Comparison of ENCODE assay signal across 10 cellular contexts in the genomic region with DNA sequence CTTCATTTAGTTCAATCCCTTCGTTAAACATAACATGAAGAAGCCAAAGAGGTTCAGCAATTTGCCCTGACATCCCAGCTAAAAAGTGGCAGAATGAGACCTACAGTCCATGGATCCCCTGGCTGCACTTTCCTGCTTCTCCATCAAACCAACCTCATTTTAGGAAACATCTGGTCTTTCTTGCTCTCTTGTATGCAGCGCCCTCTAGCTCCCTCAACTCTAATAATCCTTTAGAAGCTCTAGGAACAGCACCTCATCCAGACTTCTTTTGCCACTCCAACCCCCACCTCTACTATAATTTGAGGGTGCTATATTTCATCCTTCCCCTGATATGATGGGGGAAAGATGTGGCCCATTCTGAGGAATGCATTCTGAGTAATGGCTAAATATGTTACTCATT. TPM values are rescaled to one million over a fixed set of nuclear protein-coding genes. Genes with fewer than 3 reads are reported as not detected.
DNase-seq lines count a peak whose midpoint lies in the region; ATAC-seq and TF ChIP-seq lines count a peak whose summit lies in the region.
"Had no signal": no experiment of that assay in that cellular context is flagged by ENCODE, and none has a peak within 500 bp of the region (broad histone marks: within the 10 kb centered on the region; RNA-seq: fewer than 3 reads in every experiment).

No MANE protein-coding gene starts in this region.

- POLR2A ChIA-PET in WTC11 (lab: Charles Lee) = interaction anchor here (0.8 kb wide), 1 partner anchor 22 kb away, joined by 3 read pairs; no protein-coding TSS in a partner anchor

- 27% methylated on average over 2 of the region's 2 CpGs for WGBS in right cardiac atrium
- WGBS in thymus = 27% methylated on average over 2 of the region's 2 CpGs

- H3K27me3 ChIP-seq in right cardiac atrium (ENCODE audit: control insufficient read depth, insufficient read depth) (no peaks in the 10 kb centered on the region), thymus (ENCODE audit: control insufficient read depth, insufficient read depth) (no peaks in the 10 kb centered on the region)
- H3K27me3 ChIP-seq: upper lobe of left lung had no signal

- H3K27ac ChIP-seq in right cardiac atrium (ENCODE audit: low read length) (no peak overlapping the region), thymus (ENCODE audit: low read depth) (peak overlapping the region; percentile 12)
- H3K27ac ChIP-seq: upper lobe of left lung had no signal

- intact Hi-C loops in right cardiac atrium (cut with DNase I) = no loop called here

- peaks cover 3% of the 10 kb centered on the region for H3K36me3 ChIP-seq in thymus (ENCODE audit: control insufficient read depth, insufficient read depth)

- H3K9me3 Mint-ChIP-seq in WTC11 = no peaks in the 10 kb centered on the region
- H3K9me3 Mint-ChIP-seq: IgD-negative memory B cell had no signal

- H3K4me1 Mint-ChIP-seq in WTC11 = peaks cover 2% of the 10 kb centered on the region

- H3K9me3 ChIP-seq in right cardiac atrium (ENCODE audit: control insufficient read depth, low read length) (no peaks in the 10 kb centered on the region), thymus (ENCODE audit: control insufficient read depth) (no peaks in the 10 kb centered on the region)
- H3K9me3 ChIP-seq: upper lobe of left lung had no signal

- H3K4me1 ChIP-seq in right cardiac atrium (ENCODE audit: control insufficient read depth, insufficient read depth, low read length) (no peaks in the 10 kb centered on the region), thymus (ENCODE audit: control insufficient read depth, insufficient read depth, low read length) (no peaks in the 10 kb centered on the region)

- no peaks in the 10 kb centered on the region; the same call in 1 of the 2 replicates for H3K36me3 Mint-ChIP-seq in WTC11
- H3K36me3 Mint-ChIP-seq: IgD-negative memory B cell had no signal

- peak; percentile 85 for ATAC-seq in WTC11
- ATAC-seq in right cardiac atrium = peak; percentile 30 to 48
- no peak for ATAC-seq in omental fat pad (ENCODE audit: low FRiP score)

- H3K4me3 ChIP-seq in LNCaP clone FGC (ENCODE audit: low read depth, low read length) (no peak overlapping the region), right cardiac atrium (ENCODE audit: low read length) (no peak overlapping the region), thymus (ENCODE audit: low read length) (no peak overlapping the region)
- H3K4me3 ChIP-seq: upper lobe of left lung had no signal

- H3K4me3 Mint-ChIP-seq in WTC11 = no peak overlapping the region
- H3K4me3 Mint-ChIP-seq: IgD-negative memory B cell had no signal

- no peak overlapping the region for H3K27ac Mint-ChIP-seq in WTC11
- H3K27ac Mint-ChIP-seq: IgD-negative memory B cell had no signal

- TF ChIP-seq CTCF in LNCaP clone FGC (IDR thresholded peaks at IDR 0.05; ENCODE audit: control insufficient read depth, extremely low read depth, insufficient read depth) (peak; percentile 50), WTC11 (IDR thresholded peaks at IDR 0.05) (no peak; the same call in 1 of the 2 replicates), omental fat pad (IDR thresholded peaks at IDR 0.05) (no peak)

- H3K27me3 Mint-ChIP-seq in WTC11 (ENCODE audit: low read depth) = no peaks in the 10 kb centered on the region
- H3K27me3 Mint-ChIP-seq: IgD-negative memory B cell had no signal

- in situ Hi-C loops in G401 (cut with HindIII; ENCODE audit: low sequenced_read_pairs) = no loop called here

- peak; percentile 69 for DNase-seq in AG08395 (ENCODE audit: low spot score)
- DNase-seq in G401 (ENCODE audit: low spot score) = peak; percentile 25
- DNase-seq in LNCaP clone FGC (ENCODE audit: low read depth) = no peak
- no peak for DNase-seq in WTC11 (ENCODE audit: low spot score)
- DNase-seq in right cardiac atrium = no peak
- no peak for DNase-seq in omental fat pad (ENCODE audit: low spot score)
- DNase-seq in effector CD4-positive, alpha-beta T cell = no peak
- DNase-seq: upper lobe of left lung had no signal

- CTCF ChIA-PET in WTC11 (lab: Charles Lee) = interaction anchor here (0.6 to 2.7 kb wide), 34 partner anchors 8 to 1284 kb away, joined by 3 to 23 read pairs (median 4); a partner anchor contains a TSS

TF ChIP-seq in WTC11, 78 proteins besides CTCF, POLR2A, EP300 and RAD21:
- TF ChIP-seq, protein P1, sequence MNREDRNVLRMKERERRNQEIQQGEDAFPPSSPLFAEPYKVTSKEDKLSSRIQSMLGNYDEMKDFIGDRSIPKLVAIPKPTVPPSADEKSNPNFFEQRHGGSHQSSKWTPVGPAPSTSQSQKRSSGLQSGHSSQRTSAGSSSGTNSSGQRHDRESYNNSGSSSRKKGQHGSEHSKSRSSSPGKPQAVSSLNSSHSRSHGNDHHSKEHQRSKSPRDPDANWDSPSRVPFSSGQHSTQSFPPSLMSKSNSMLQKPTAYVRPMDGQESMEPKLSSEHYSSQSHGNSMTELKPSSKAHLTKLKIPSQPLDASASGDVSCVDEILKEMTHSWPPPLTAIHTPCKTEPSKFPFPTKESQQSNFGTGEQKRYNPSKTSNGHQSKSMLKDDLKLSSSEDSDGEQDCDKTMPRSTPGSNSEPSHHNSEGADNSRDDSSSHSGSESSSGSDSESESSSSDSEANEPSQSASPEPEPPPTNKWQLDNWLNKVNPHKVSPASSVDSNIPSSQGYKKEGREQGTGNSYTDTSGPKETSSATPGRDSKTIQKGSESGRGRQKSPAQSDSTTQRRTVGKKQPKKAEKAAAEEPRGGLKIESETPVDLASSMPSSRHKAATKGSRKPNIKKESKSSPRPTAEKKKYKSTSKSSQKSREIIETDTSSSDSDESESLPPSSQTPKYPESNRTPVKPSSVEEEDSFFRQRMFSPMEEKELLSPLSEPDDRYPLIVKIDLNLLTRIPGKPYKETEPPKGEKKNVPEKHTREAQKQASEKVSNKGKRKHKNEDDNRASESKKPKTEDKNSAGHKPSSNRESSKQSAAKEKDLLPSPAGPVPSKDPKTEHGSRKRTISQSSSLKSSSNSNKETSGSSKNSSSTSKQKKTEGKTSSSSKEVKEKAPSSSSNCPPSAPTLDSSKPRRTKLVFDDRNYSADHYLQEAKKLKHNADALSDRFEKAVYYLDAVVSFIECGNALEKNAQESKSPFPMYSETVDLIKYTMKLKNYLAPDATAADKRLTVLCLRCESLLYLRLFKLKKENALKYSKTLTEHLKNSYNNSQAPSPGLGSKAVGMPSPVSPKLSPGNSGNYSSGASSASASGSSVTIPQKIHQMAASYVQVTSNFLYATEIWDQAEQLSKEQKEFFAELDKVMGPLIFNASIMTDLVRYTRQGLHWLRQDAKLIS (CRISPR knock-in tag; IDR thresholded peaks at IDR 0.05; ENCODE audit: borderline replicate concordance) = no peak
- TF ChIP-seq, protein P2, sequence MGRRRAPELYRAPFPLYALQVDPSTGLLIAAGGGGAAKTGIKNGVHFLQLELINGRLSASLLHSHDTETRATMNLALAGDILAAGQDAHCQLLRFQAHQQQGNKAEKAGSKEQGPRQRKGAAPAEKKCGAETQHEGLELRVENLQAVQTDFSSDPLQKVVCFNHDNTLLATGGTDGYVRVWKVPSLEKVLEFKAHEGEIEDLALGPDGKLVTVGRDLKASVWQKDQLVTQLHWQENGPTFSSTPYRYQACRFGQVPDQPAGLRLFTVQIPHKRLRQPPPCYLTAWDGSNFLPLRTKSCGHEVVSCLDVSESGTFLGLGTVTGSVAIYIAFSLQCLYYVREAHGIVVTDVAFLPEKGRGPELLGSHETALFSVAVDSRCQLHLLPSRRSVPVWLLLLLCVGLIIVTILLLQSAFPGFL (CRISPR knock-in tag; IDR thresholded peaks at IDR 0.05; ENCODE audit: borderline replicate concordance) = no peak

RNA-seq across cellular contexts. Expression of a gene that starts 7.4 kb away (rescaled TPM):
- 0.75 and 2.0 TPM in 2 replicates for total RNA-seq in G401 (2014; rRNA removed; shearing (Covaris generic))
- total RNA-seq in WTC11 (2021) (0.55 to 1.6 TPM (median 0.82 TPM) in 3 replicates), right cardiac atrium (1 to 10 TPM in 3 of 4 donors, under 1 TPM in 1; 0.91 to 2.7 (median 1.1) TPM), omental fat pad (1 to 10 TPM; 2.1 to 2.5 (median 2.4) TPM)
- polyA plus RNA-seq in right cardiac atrium (0.59 TPM), thymus (0.16 TPM)

RNA-seq across cellular contexts. Expression of a gene that starts 51.0 kb away (rescaled TPM):
- total RNA-seq in G401 (2014; rRNA removed; shearing (Covaris generic)) = 32.9 and 50.6 TPM in 2 replicates
- total RNA-seq in WTC11 (2021) (27.0 to 29.0 TPM (median 28.1 TPM) in 3 replicates), right cardiac atrium (10 to 100 TPM; 53.3 to 60.9 (median 55.8) TPM), omental fat pad (10 to 100 TPM; 40.9 to 49.8 (median 46.6) TPM)
- polyA plus RNA-seq in right cardiac atrium (16.7 TPM), thymus (20.2 TPM)

RNA-seq across cellular contexts. Expression of a gene that starts 54.2 kb away (rescaled TPM):
- total RNA-seq in G401 (2014; rRNA removed; shearing (Covaris generic)) = 0.78 and 1.5 TPM in 2 replicates
- total RNA-seq in WTC11 (2021) (2.1 to 2.7 TPM (median 2.6 TPM) in 3 replicates), right cardiac atrium (1 to 10 TPM; 4.6 to 7.1 (median 6.4) TPM), omental fat pad (10 to 100 TPM in 3 of 4 donors, 1 to 10 TPM in 1; 9.8 to 40.7 (median 15.1) TPM)
- polyA plus RNA-seq in right cardiac atrium (3.0 TPM), thymus (58.8 TPM)

Comparison
In these comparisons a context has a peak if more than half of its experiments do, and no peak if none do; other contexts are left out.
1. DNase-seq: peak in AG08395 (single experiment) and G401 (single experiment); none in LNCaP clone FGC (single experiment), WTC11 (single experiment), right cardiac atrium (0 of 3), omental fat pad (single experiment) and effector CD4-positive, alpha-beta T cell (single experiment).